In the genomic region with DNA sequence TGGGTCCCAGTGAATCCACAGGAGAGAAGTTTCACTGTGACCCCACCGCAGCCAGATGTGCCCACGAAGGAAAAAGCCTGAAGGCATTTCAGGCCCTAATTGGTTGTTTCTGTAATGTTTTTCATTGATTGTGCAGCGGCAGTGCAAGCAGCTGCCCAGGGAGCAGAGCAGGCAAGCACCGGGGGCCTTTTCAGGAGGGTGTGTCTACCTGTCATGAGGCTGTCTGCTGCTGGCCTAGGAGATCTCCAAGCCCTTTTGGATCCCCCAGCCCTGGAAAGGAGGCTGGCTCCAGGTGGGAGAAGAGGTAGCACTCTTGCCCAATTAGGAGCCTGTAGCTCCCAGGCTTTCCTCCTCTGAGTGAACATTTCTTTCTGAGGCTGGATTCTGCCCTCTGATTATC, we compare ENCODE assay signal across 9 cellular contexts.
DNase-seq lines count a peak whose midpoint lies in the region; ATAC-seq and TF ChIP-seq lines count a peak whose summit lies in the region.
"Had no signal": no experiment of that assay in that cellular context is flagged by ENCODE, and none has a peak within 500 bp of the region (broad histone marks: within the 10 kb centered on the region; RNA-seq: fewer than 3 reads in every experiment).

No MANE protein-coding gene starts in this region.

- H3K4me3 ChIP-seq in DND-41 (ENCODE audit: low read depth in 1 of 2, low read length in 2 of 2) (peak overlapping the region in 1 of 2 experiments; percentile 21; a peak in 2 of 4 replicates), Karpas-422 (ENCODE audit: low read length) (no peak overlapping the region), esophagus squamous epithelium (no peak overlapping the region), right cardiac atrium (ENCODE audit: low read length) (no peak overlapping the region)

- ATAC-seq in DND-41 (ENCODE audit: insufficient read depth, low read depth) (peak; percentile 55), GM19452 (IDR thresholded peaks at IDR 0.05; ENCODE audit: unreplicated experiment) (peak; percentile 27), HG02938 (IDR thresholded peaks at IDR 0.05; ENCODE audit: unreplicated experiment) (peak; percentile 27), right cardiac atrium (no peak)
- ATAC-seq: left cardiac atrium had no signal

- peaks cover 46% of the 10 kb centered on the region for H3K4me1 ChIP-seq in DND-41 (ENCODE audit: insufficient read depth, low read length)
- peaks cover 78% of the 10 kb centered on the region for H3K4me1 ChIP-seq in Karpas-422 (ENCODE audit: low read length)
- no peaks in the 10 kb centered on the region for H3K4me1 ChIP-seq in esophagus squamous epithelium
- H3K4me1 ChIP-seq in right cardiac atrium (ENCODE audit: control insufficient read depth, insufficient read depth, low read length) = no peaks in the 10 kb centered on the region

- TF ChIP-seq CTCF in DND-41 (IDR thresholded peaks at IDR 0.05; ENCODE audit: borderline replicate concordance, extremely low read depth, low read length, poor library complexity, severe bottlenecking) (no peak), esophagus squamous epithelium (IDR thresholded peaks at IDR 0.05) (no peak)

- DNase-seq in DND-41 = peak; percentile 63
- no peak for DNase-seq in Karpas-422
- no peak for DNase-seq in esophagus squamous epithelium (lab: John Stamatoyannopoulos, UW)
- no peak for DNase-seq in HCEC 1CT
- no peak for DNase-seq in SW480 (ENCODE audit: low spot score)
- DNase-seq in right cardiac atrium = no peak
- DNase-seq: left cardiac atrium had no signal

- H3K27me3 ChIP-seq in DND-41 (ENCODE audit: insufficient read depth, low read length, poor library complexity) (no peaks in the 10 kb centered on the region), Karpas-422 (ENCODE audit: low read length) (no peaks in the 10 kb centered on the region), esophagus squamous epithelium (no peaks in the 10 kb centered on the region), right cardiac atrium (ENCODE audit: control insufficient read depth, insufficient read depth) (no peaks in the 10 kb centered on the region)

- TF ChIP-seq POLR2A in esophagus squamous epithelium (IDR thresholded peaks at IDR 0.05) = no peak

- peak overlapping the region; percentile 83 for H3K27ac ChIP-seq in DND-41 (ENCODE audit: low read length)
- H3K27ac ChIP-seq in Karpas-422 (ENCODE audit: low read length) = no peak overlapping the region
- no peak overlapping the region for H3K27ac ChIP-seq in esophagus squamous epithelium
- H3K27ac ChIP-seq in right cardiac atrium (ENCODE audit: low read length) = no peak overlapping the region

- no peaks in the 10 kb centered on the region for H4K20me1 ChIP-seq in DND-41 (ENCODE audit: insufficient read depth, low read length)
- no peaks in the 10 kb centered on the region for H4K20me1 ChIP-seq in Karpas-422 (ENCODE audit: insufficient read depth, low read depth, low read length)

- intact Hi-C loops in esophagus squamous epithelium (cut with DNase I) (no loop called here), right cardiac atrium (cut with DNase I) (no loop called here)

- H3K4me2 ChIP-seq in DND-41 (ENCODE audit: insufficient read depth, low read length) (peak overlapping the region; percentile 52), Karpas-422 (ENCODE audit: low read depth, low read length, poor library complexity, severe bottlenecking) (peak overlapping the region; percentile 8)

- 24 to 44% methylated on average over 4 of the region's 4 CpGs for WGBS in esophagus squamous epithelium, 2 donors
- WGBS in right cardiac atrium = 79% methylated on average over 4 of the region's 4 CpGs

- H3K9ac ChIP-seq in DND-41 (ENCODE audit: low read depth, low read length) (peak overlapping the region; percentile 47), Karpas-422 (ENCODE audit: low read length) (peak overlapping the region; percentile 31; the same call in 1 of the 2 replicates)

- H2AFZ ChIP-seq in DND-41 (ENCODE audit: low read depth, low read length) (no peak overlapping the region), Karpas-422 (ENCODE audit: low read length) (no peak overlapping the region; the same call in 1 of the 2 replicates)

- H3K36me3 ChIP-seq in DND-41 (ENCODE audit: insufficient read depth, low read length) = no peaks in the 10 kb centered on the region
- H3K36me3 ChIP-seq in Karpas-422 (ENCODE audit: insufficient read depth, low read length) = no peaks in the 10 kb centered on the region
- no peaks in the 10 kb centered on the region for H3K36me3 ChIP-seq in esophagus squamous epithelium

- H3K9me2 ChIP-seq in Karpas-422 (replicated peaks; ENCODE audit: insufficient read depth, low read length) = no peaks in the 10 kb centered on the region

- H3K79me2 ChIP-seq in DND-41 (ENCODE audit: insufficient read depth, low read length) (no peaks in the 10 kb centered on the region), Karpas-422 (ENCODE audit: low read length) (no peaks in the 10 kb centered on the region)

- H3K9me3 ChIP-seq in DND-41 (ENCODE audit: insufficient read depth, low read length, severe bottlenecking) (no peaks in the 10 kb centered on the region), Karpas-422 (ENCODE audit: low read length) (no peaks in the 10 kb centered on the region), esophagus squamous epithelium (no peaks in the 10 kb centered on the region), right cardiac atrium (ENCODE audit: control insufficient read depth, low read length) (no peaks in the 10 kb centered on the region)

Comparison
In these comparisons a context has a peak if more than half of its experiments do, and no peak if none do; other contexts are left out.
1. ATAC-seq: peak in DND-41 (single experiment), GM19452 (single experiment) and HG02938 (single experiment); none in right cardiac atrium (0 of 2).